Comparison of ENCODE assay signal across 7 cellular contexts in genomic region chr3:128051459-128051836, GRCh38. TPM values are rescaled to one million over a fixed set of nuclear protein-coding genes. Genes with fewer than 3 reads are reported as not detected.
DNase-seq lines count a peak whose midpoint lies in the region; ATAC-seq, FAIRE-seq and TF ChIP-seq lines count a peak whose summit lies in the region.

No MANE protein-coding gene starts in this region.

- peaks cover 50% of the 10 kb centered on the region for H3K79me2 ChIP-seq in PC-9 (ENCODE audit: low read depth)
- H3K79me2 ChIP-seq in endothelial cell of umbilical vein (ENCODE audit: control insufficient read depth, insufficient read depth, low read length), result peaks cover 42% of the 10 kb centered on the region
- H3K79me2 ChIP-seq in neural progenitor cell (ENCODE audit: low read depth), result peaks cover 32% of the 10 kb centered on the region

- no peaks in the 10 kb centered on the region for H3K9me1 ChIP-seq in endothelial cell of umbilical vein (replicated peaks; ENCODE audit: control insufficient read depth, extremely low read depth, insufficient read depth, low read length)

- H2AFZ ChIP-seq in PC-9, result peak overlapping the region; percentile 97
- H2AFZ ChIP-seq in endothelial cell of umbilical vein (ENCODE audit: low read depth, low read length), result peak overlapping the region; percentile 93
- peak overlapping the region; percentile 95 for H2AFZ ChIP-seq in neural progenitor cell (replicated peaks)

- dilution Hi-C loops in endothelial cell of umbilical vein (cut with MboI; ENCODE audit: extremely low pct_ligation_motif_present, low sequenced_read_pairs), result no loop called here

- DNase-seq in PC-9 (no peak), endothelial cell of umbilical vein (ENCODE audit: low read depth, low spot score) (no peak), neural progenitor cell (ENCODE audit: low spot score) (peak; percentile 44), 8988T (no peak), NCI-H1417 treated with DMSO at 0.1 percent for 48 hours (lab: John Stamatoyannopoulos, UW) (no peak), occipital lobe (lab: John Stamatoyannopoulos, UW) (no peak)

- peak; percentile 12 for FAIRE-seq in endothelial cell of umbilical vein (lab: Jason Lieb, UNC)

- H3F3A ChIP-seq in PC-9 (ENCODE audit: insufficient read depth, low read depth) (no peaks in the 10 kb centered on the region; the same call in 1 of the 2 replicates), neural progenitor cell (ENCODE audit: low read depth) (peaks cover 4% of the 10 kb centered on the region)

- H3K36me3 Mint-ChIP-seq in neural progenitor cell, result peaks cover 4% of the 10 kb centered on the region

- H3K9ac ChIP-seq in endothelial cell of umbilical vein (replicated peaks; ENCODE audit: extremely low read depth, insufficient read depth, low read length), result peak overlapping the region; percentile 87
- peak overlapping the region; percentile 56 for H3K9ac ChIP-seq in neural progenitor cell

- H3K4me3 ChIP-seq in PC-9 (peak overlapping the region; percentile 70), endothelial cell of umbilical vein (replicated peaks in 1 of 3; ENCODE audit: insufficient read depth in 1 of 3, low read depth in 1 of 3, low read length in 3 of 3) (peak overlapping the region; percentile 65 to 90 (median 74)), neural progenitor cell (peak overlapping the region; percentile 100)

- no peaks in the 10 kb centered on the region for H3K27me3 ChIP-seq in PC-9 (ENCODE audit: insufficient read depth, low read depth)
- H3K27me3 ChIP-seq in endothelial cell of umbilical vein (ENCODE audit: control insufficient read depth in 2 of 2, insufficient read depth in 2 of 2, low read length in 2 of 2), result peaks cover 9 to 19% of the 10 kb centered on the region in 2 experiments
- H3K27me3 ChIP-seq in neural progenitor cell, result peaks cover 27% of the 10 kb centered on the region

- peaks cover 37% of the 10 kb centered on the region for H3K36me3 ChIP-seq in PC-9 (ENCODE audit: low read depth)
- H3K36me3 ChIP-seq in endothelial cell of umbilical vein (ENCODE audit: control insufficient read depth in 2 of 2, extremely low read depth in 1 of 2, insufficient read depth in 2 of 2, low read length in 2 of 2), result peaks cover 6 to 18% of the 10 kb centered on the region in 2 experiments
- no peaks in the 10 kb centered on the region for H3K36me3 ChIP-seq in neural progenitor cell

- peak overlapping the region; percentile 89 for H3K4me2 ChIP-seq in PC-9
- H3K4me2 ChIP-seq in endothelial cell of umbilical vein (ENCODE audit: insufficient read depth, low read length), result peak overlapping the region; percentile 88
- peak overlapping the region; percentile 87 for H3K4me2 ChIP-seq in neural progenitor cell

- TF ChIP-seq POLR2A in endothelial cell of umbilical vein (IDR thresholded peaks at IDR 0.05; ENCODE audit: low read depth, low read length), result peak; percentile 8

- no peaks in the 10 kb centered on the region for H3K9me2 ChIP-seq in PC-9 (ENCODE audit: insufficient read depth)

- intact Hi-C loops in PC-9 (cut with micrococcal nuclease; ENCODE audit: unreplicated experiment), result loop anchor here (2.0 to 10.0 kb wide), 5 partner anchors 41 to 474 kb away; partner anchors contain the start of gene TPRA1
- intact Hi-C loops in endothelial cell of umbilical vein (cut with micrococcal nuclease), result loop anchor here (5.0 kb wide), 2 partner anchors 459 to 474 kb away; partner anchors contain the start of gene TPRA1

- H4K20me1 ChIP-seq in PC-9 (ENCODE audit: insufficient read depth), result peaks cover 33% of the 10 kb centered on the region
- H4K20me1 ChIP-seq in endothelial cell of umbilical vein (replicated peaks; ENCODE audit: control insufficient read depth, extremely low read depth, insufficient read depth, low read length), result peaks cover 9% of the 10 kb centered on the region
- H4K20me1 ChIP-seq in neural progenitor cell (ENCODE audit: low read depth), result peaks cover 22% of the 10 kb centered on the region

- peaks cover 33% of the 10 kb centered on the region for H3K4me1 Mint-ChIP-seq in neural progenitor cell

- peak overlapping the region; percentile 97 for H3K4me3 Mint-ChIP-seq in neural progenitor cell

- peak overlapping the region; percentile 88 for H3K27ac Mint-ChIP-seq in neural progenitor cell

- H3K27ac ChIP-seq in PC-9 (peak overlapping the region; percentile 75), endothelial cell of umbilical vein (ENCODE audit: insufficient read depth, low read depth, low read length) (peak overlapping the region; percentile 54), neural progenitor cell (no peak overlapping the region)

- ATAC-seq in GM21526 (IDR thresholded peaks at IDR 0.05; ENCODE audit: low FRiP score, unreplicated experiment), result peak; percentile 3

- no peaks in the 10 kb centered on the region for H3K9me3 Mint-ChIP-seq in neural progenitor cell

- no peaks in the 10 kb centered on the region for H3K9me3 ChIP-seq in PC-9 (ENCODE audit: insufficient read depth, low read depth)
- H3K9me3 ChIP-seq in endothelial cell of umbilical vein (replicated peaks; ENCODE audit: control insufficient read depth, insufficient read depth, low read length), result no peaks in the 10 kb centered on the region
- H3K9me3 ChIP-seq in neural progenitor cell (ENCODE audit: low read depth), result no peaks in the 10 kb centered on the region

- no peaks in the 10 kb centered on the region for H3K27me3 Mint-ChIP-seq in neural progenitor cell (ENCODE audit: insufficient read depth, low read depth)

- CTCF ChIA-PET in PC-9 (lab: Charles Lee) (no interaction called here), endothelial cell of umbilical vein (lab: Charles Lee) (interaction anchor here (1.0 to 2.3 kb wide), 2 partner anchors 360 to 476 kb away, joined by 5 to 11 read pairs; no protein-coding TSS in a partner anchor)

- TF ChIP-seq CTCF in PC-9 (conservative IDR thresholded peaks at IDR 0.05), result no peak
- TF ChIP-seq CTCF in endothelial cell of umbilical vein (IDR thresholded peaks at IDR 0.05; ENCODE audit: extremely low read depth in 1 of 2, insufficient read depth in 1 of 2, low read depth in 1 of 2, low read length in 2 of 2), result no peak
- no peak for TF ChIP-seq CTCF in neural progenitor cell (IDR thresholded peaks at IDR 0.05)

- H3K4me1 ChIP-seq in PC-9 (replicated peaks; ENCODE audit: insufficient read depth) (peaks cover 26% of the 10 kb centered on the region), endothelial cell of umbilical vein (ENCODE audit: control insufficient read depth, extremely low read depth, insufficient read depth, low read length) (peaks cover 39% of the 10 kb centered on the region), neural progenitor cell (peaks cover 13% of the 10 kb centered on the region)

- POLR2A ChIA-PET in PC-9 (lab: Charles Lee; ENCODE audit: unreplicated experiment) (interaction anchor here (0.6 kb wide), 3 partner anchors 412 to 1396 kb away, joined by 3 to 4 read pairs (median 4); no protein-coding TSS in a partner anchor), endothelial cell of umbilical vein (lab: Charles Lee) (no interaction called here)

- BruUV-seq in PC-9 (replicated peaks; lab: Mats Ljungman, UMichigan), result no TSS peak
- BruUV-seq in endothelial cell of umbilical vein (replicated peaks; lab: Mats Ljungman, UMichigan), result no TSS peak

TF ChIP-seq in endothelial cell of umbilical vein, 7 proteins besides CTCF, POLR2A, EP300 and RAD21:
- no peak for TF ChIP-seq POLR2AphosphoS5 (IDR thresholded peaks at IDR 0.05; ENCODE audit: insufficient read depth, low read depth, low read length)
- no peak for TF ChIP-seq MAX (IDR thresholded peaks at IDR 0.05; ENCODE audit: insufficient read depth, insufficient read length)
- no peak for TF ChIP-seq JUN (IDR thresholded peaks at IDR 0.05; ENCODE audit: borderline replicate concordance, insufficient read depth, insufficient read length, low read depth)
- no peak for TF ChIP-seq GATA2 (IDR thresholded peaks at IDR 0.05; ENCODE audit: insufficient read depth, insufficient read length, low read depth, low read length)
- no peak for TF ChIP-seq FOS (IDR thresholded peaks at IDR 0.05; ENCODE audit: borderline replicate concordance, insufficient read depth, low read length)
- no peak for TF ChIP-seq EZH2 (IDR thresholded peaks at IDR 0.05; ENCODE audit: borderline replicate concordance, low read depth, low read length, severe bottlenecking)

RNA-seq across cellular contexts. Expression of gene SEC61A1, which starts 0.8 kb away (rescaled TPM):
- total RNA-seq in PC-9 (2021) (110 and 189 TPM in 2 replicates), endothelial cell of umbilical vein (280 and 312 TPM in 2 replicates), neural progenitor cell (ENCODE audit: low replicate concordance) (79.1 and 92.6 TPM in 2 replicates), occipital lobe (77.2 TPM)
- 307 and 338 TPM in 2 replicates for polyA plus RNA-seq in endothelial cell of umbilical vein
- polyA plus RNA-seq in endothelial cell of umbilical vein (2011; cell fraction: cytosol; rRNA removed), result 192 and 202 TPM in 2 replicates
- polyA plus RNA-seq in endothelial cell of umbilical vein (2011; cell fraction: nucleus; rRNA removed), result 211 and 214 TPM in 2 replicates
- polyA plus RNA-seq in endothelial cell of umbilical vein (2012), result 223 and 292 TPM in 2 replicates
- polyA minus RNA-seq in endothelial cell of umbilical vein, result 648 and 737 TPM in 2 replicates
- 112 TPM for polyA minus RNA-seq in endothelial cell of umbilical vein (2011; cell fraction: cytosol; rRNA and poly(A)+ RNA removed)
- 135 and 185 TPM in 2 replicates for polyA minus RNA-seq in endothelial cell of umbilical vein (2011; cell fraction: nucleus; rRNA and poly(A)+ RNA removed)
